17 cellular contexts compared by ENCODE assay signal in genomic region chr11:73095613-73096012, GRCh38. TPM values are rescaled to one million over a fixed set of nuclear protein-coding genes. Genes with fewer than 3 reads are reported as not detected.
DNase-seq lines count a peak whose midpoint lies in the region; ATAC-seq, FAIRE-seq and TF ChIP-seq lines count a peak whose summit lies in the region.
"Had no signal": no experiment of that assay in that cellular context is flagged by ENCODE, and none has a peak within 500 bp of the region (broad histone marks: within the 10 kb centered on the region; RNA-seq: fewer than 3 reads in every experiment).

No MANE protein-coding gene starts in this region.

- no peak overlapping the region for H3K4me3 ChIP-seq in left ventricle myocardium inferior
- H3K4me3 ChIP-seq in kidney (ENCODE audit: low read length in 2 of 2): no peak overlapping the region
- H3K4me3 ChIP-seq: skin epidermis had no signal

- H3K4me1 ChIP-seq in left ventricle myocardium inferior (peaks cover 39% of the 10 kb centered on the region), kidney (ENCODE audit: control insufficient read depth in 1 of 2, insufficient read depth in 1 of 2, low read depth in 1 of 2, low read length in 2 of 2) (no peaks in the 10 kb centered on the region)

- peaks cover 9% of the 10 kb centered on the region for H3K36me3 Mint-ChIP-seq in progenitor cell of endocrine pancreas (ENCODE audit: insufficient read depth)
- peaks cover 7% of the 10 kb centered on the region for H3K36me3 Mint-ChIP-seq in activated naive CD8-positive, alpha-beta T cell treated with anti-CD3 and anti-CD28 coated beads, Interleukin-2, amount 50 U/mL, for 24 hours (ENCODE audit: low read depth)

- H3K36me3 ChIP-seq in left ventricle myocardium inferior: peaks cover 3% of the 10 kb centered on the region
- H3K36me3 ChIP-seq in kidney (ENCODE audit: control insufficient read depth in 1 of 2, insufficient read depth in 2 of 2, low read length in 2 of 2): no peaks in the 10 kb centered on the region

- peaks cover 2% of the 10 kb centered on the region for H3K9me3 Mint-ChIP-seq in progenitor cell of endocrine pancreas (ENCODE audit: low read depth)
- no peaks in the 10 kb centered on the region for H3K9me3 Mint-ChIP-seq in activated naive CD8-positive, alpha-beta T cell treated with anti-CD3 and anti-CD28 coated beads, Interleukin-2, amount 50 U/mL, for 24 hours
- H3K9me3 Mint-ChIP-seq: H9 had no signal

- H3K4me1 Mint-ChIP-seq in progenitor cell of endocrine pancreas (ENCODE audit: low read depth): no peaks in the 10 kb centered on the region
- peaks cover 16% of the 10 kb centered on the region for H3K4me1 Mint-ChIP-seq in activated naive CD8-positive, alpha-beta T cell treated with anti-CD3 and anti-CD28 coated beads, Interleukin-2, amount 50 U/mL, for 24 hours

- H3K27me3 ChIP-seq in left ventricle myocardium inferior (ENCODE audit: low read depth): no peaks in the 10 kb centered on the region

- no peaks in the 10 kb centered on the region for H3K27me3 Mint-ChIP-seq in progenitor cell of endocrine pancreas
- H3K27me3 Mint-ChIP-seq in activated naive CD8-positive, alpha-beta T cell treated with anti-CD3 and anti-CD28 coated beads, Interleukin-2, amount 50 U/mL, for 24 hours: no peaks in the 10 kb centered on the region

- no peaks in the 10 kb centered on the region for H3K9me3 ChIP-seq in left ventricle myocardium inferior (replicated peaks)
- H3K9me3 ChIP-seq in kidney (ENCODE audit: control insufficient read depth in 1 of 2, low read length in 2 of 2): no peaks in the 10 kb centered on the region

- ATAC-seq in GM18502 (IDR thresholded peaks at IDR 0.05; ENCODE audit: poor library complexity, unreplicated experiment) (no peak), HG02885 (IDR thresholded peaks at IDR 0.05; ENCODE audit: poor library complexity, unreplicated experiment) (no peak)
- ATAC-seq in activated naive CD8-positive, alpha-beta T cell treated with anti-CD3 and anti-CD28 coated beads, Interleukin-2, amount 50 U/mL, for 24 hours: no peak

- no peak overlapping the region for H3K4me3 Mint-ChIP-seq in progenitor cell of endocrine pancreas (ENCODE audit: low read depth)
- H3K4me3 Mint-ChIP-seq in activated naive CD8-positive, alpha-beta T cell treated with anti-CD3 and anti-CD28 coated beads, Interleukin-2, amount 50 U/mL, for 24 hours: no peak overlapping the region
- H3K4me3 Mint-ChIP-seq: H9 had no signal

- peak; percentile 22 for DNase-seq in CD1c-positive myeloid dendritic cell (ENCODE audit: extremely low spot score)
- no peak for DNase-seq in left ventricle myocardium inferior
- no peak for DNase-seq in progenitor cell of endocrine pancreas (ENCODE audit: low spot score, unreplicated experiment)
- no peak for DNase-seq in kidney
- DNase-seq in activated naive CD8-positive, alpha-beta T cell treated with anti-CD3 and anti-CD28 coated beads, Interleukin-2, amount 50 U/mL, for 24 hours: no peak
- DNase-seq: activated CD8-positive, alpha-beta memory T cell treated with anti-CD3 and anti-CD28 coated beads for 24 hours; activated effector memory CD4-positive, alpha-beta T cell treated with anti-CD3 and anti-CD28 coated beads, Interleukin-2, amount 50 U/mL, for 16 hours; H9; kidney glomerular epithelial cell; NCI-H187; NCI-H774 had no signal

- FAIRE-seq in kidney (lab: Jason Lieb, UNC): no peak
- FAIRE-seq: D721Med had no signal

- no peak overlapping the region for H3K9ac ChIP-seq in kidney (ENCODE audit: low read length in 2 of 2)

- TF ChIP-seq CTCF in VCaP (conservative IDR thresholded peaks at IDR 0.05): no peak
- TF ChIP-seq CTCF in left ventricle myocardium inferior (IDR thresholded peaks at IDR 0.05; ENCODE audit: borderline replicate concordance): no peak
- TF ChIP-seq CTCF in progenitor cell of endocrine pancreas (IDR thresholded peaks at IDR 0.05; ENCODE audit: unreplicated experiment): no peak
- TF ChIP-seq CTCF in kidney (IDR thresholded peaks at IDR 0.05; ENCODE audit: borderline replicate concordance, extremely low read depth, insufficient read depth): no peak

- intact Hi-C loops in left ventricle myocardium inferior (cut with micrococcal nuclease) (no loop called here), kidney (cut with DNase I) (no loop called here)

- H3K27ac ChIP-seq in VCaP: peak overlapping the region; percentile 88
- H3K27ac ChIP-seq in left ventricle myocardium inferior (replicated peaks): peak overlapping the region; percentile 54
- no peak overlapping the region for H3K27ac ChIP-seq in kidney (ENCODE audit: low read depth in 2 of 2, low read length in 2 of 2)
- H3K27ac ChIP-seq: HL-60 had no signal

- peak overlapping the region; percentile 54 for H3K27ac Mint-ChIP-seq in progenitor cell of endocrine pancreas
- H3K27ac Mint-ChIP-seq in activated naive CD8-positive, alpha-beta T cell treated with anti-CD3 and anti-CD28 coated beads, Interleukin-2, amount 50 U/mL, for 24 hours: no peak overlapping the region

RNA-seq across cellular contexts. Expression of gene FCHSD2, which starts 46.5 kb away (rescaled TPM):
- 43.4 TPM for total RNA-seq in left ventricle myocardium inferior
- total RNA-seq in progenitor cell of endocrine pancreas: 28.4 and 35.4 TPM in 2 replicates
- total RNA-seq in kidney: 58.7 TPM
- polyA plus RNA-seq in kidney (ENCODE audit: insufficient read depth, low read depth, low replicate concordance): 8.0 TPM

Comparison
In these comparisons a context has a peak if more than half of its experiments do, and no peak if none do; other contexts are left out.
1. H3K27ac ChIP-seq: peak in VCaP (single experiment) and left ventricle myocardium inferior (single experiment); none in kidney (0 of 2).